Comparison of ENCODE assay signal across 1 cellular context in the genomic region with DNA sequence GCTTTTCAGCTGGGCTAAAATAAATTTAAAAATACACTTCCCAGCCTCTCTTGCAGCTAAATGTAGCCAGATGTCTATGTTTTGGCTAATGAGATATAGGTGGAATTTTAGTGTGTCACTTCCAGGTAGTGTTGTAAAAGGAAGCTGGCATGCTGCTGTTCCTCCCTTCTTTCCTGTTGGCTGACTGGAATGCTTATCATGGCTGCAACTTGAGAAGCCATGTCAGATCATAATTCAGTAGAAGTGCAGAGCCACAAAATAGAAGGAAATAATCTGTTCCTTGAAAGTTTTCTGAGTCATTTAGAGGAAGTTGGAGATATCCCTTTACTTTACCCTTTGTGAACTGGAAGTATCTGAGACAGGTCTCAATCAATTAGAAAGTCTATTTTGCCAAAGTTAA.
A peak's percentile ranks its signal among the peaks of the same experiment; 100 is the strongest.
TF ChIP-seq lines count a peak whose summit lies in the region.

No MANE protein-coding gene starts in this region.

TF ChIP-seq in endothelial cell of umbilical vein, 7 proteins besides CTCF, POLR2A, EP300 and RAD21:
- TF ChIP-seq JUN (IDR thresholded peaks at IDR 0.05; ENCODE audit: borderline replicate concordance, insufficient read depth, insufficient read length, low read depth) (no peak), POLR2AphosphoS5 (IDR thresholded peaks at IDR 0.05; ENCODE audit: insufficient read depth, low read depth, low read length) (no peak), MYC (IDR thresholded peaks at IDR 0.05; ENCODE audit: low read depth, low read length) (no peak), FOS (IDR thresholded peaks at IDR 0.05; ENCODE audit: borderline replicate concordance, insufficient read depth, low read length) (peak; percentile 29), GATA2 (IDR thresholded peaks at IDR 0.05; ENCODE audit: insufficient read depth, insufficient read length, low read depth, low read length) (peak; percentile 27), EZH2 (IDR thresholded peaks at IDR 0.05; ENCODE audit: borderline replicate concordance, low read depth, low read length, severe bottlenecking) (no peak)
- TF ChIP-seq, protein P1, sequence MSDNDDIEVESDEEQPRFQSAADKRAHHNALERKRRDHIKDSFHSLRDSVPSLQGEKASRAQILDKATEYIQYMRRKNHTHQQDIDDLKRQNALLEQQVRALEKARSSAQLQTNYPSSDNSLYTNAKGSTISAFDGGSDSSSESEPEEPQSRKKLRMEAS (IDR thresholded peaks at IDR 0.05; ENCODE audit: insufficient read depth, insufficient read length) = no peak
